Comparison of ENCODE assay signal across 19 cellular contexts in genomic region chr2:105473011-105473410, GRCh38.
DNase-seq lines count a peak whose midpoint lies in the region; ATAC-seq, FAIRE-seq and TF ChIP-seq lines count a peak whose summit lies in the region.
"Had no signal": no experiment of that assay in that cellular context is flagged by ENCODE, and none has a peak within 500 bp of the region (broad histone marks: within the 10 kb centered on the region; RNA-seq: fewer than 3 reads in every experiment).

No MANE protein-coding gene starts in this region.

- peaks cover 14% of the 10 kb centered on the region for H3K27me3 Mint-ChIP-seq in astrocyte (ENCODE audit: low read depth, unreplicated experiment)

- H3F3A ChIP-seq in Loucy (ENCODE audit: low read depth), result peaks cover 6% of the 10 kb centered on the region; the same call in 1 of the 2 replicates

- no peaks in the 10 kb centered on the region for H3K9me3 Mint-ChIP-seq in astrocyte (ENCODE audit: unreplicated experiment)
- H3K9me3 Mint-ChIP-seq: GM23338 had no signal

- in situ Hi-C loops in GM13976 (cut with MboI; ENCODE audit: low sequenced_read_pairs, unreplicated experiment), result no loop called here

- H3K36me3 ChIP-seq in Loucy (ENCODE audit: insufficient read depth, low read length) (no peaks in the 10 kb centered on the region), astrocyte (ENCODE audit: insufficient read depth, low read length) (no peaks in the 10 kb centered on the region)
- H3K36me3 ChIP-seq: BLaER1 had no signal

- H3K27ac Mint-ChIP-seq in astrocyte (ENCODE audit: unreplicated experiment), result no peak overlapping the region
- H3K27ac Mint-ChIP-seq: CD14-positive monocyte; CD4-positive, alpha-beta memory T cell; GM23338 had no signal

- H2AFZ ChIP-seq in Loucy (ENCODE audit: low read length) (no peak overlapping the region), astrocyte (ENCODE audit: low read depth, low read length) (no peak overlapping the region)
- H2AFZ ChIP-seq: GM23338 had no signal

- no peaks in the 10 kb centered on the region for H3K9me2 ChIP-seq in Loucy (replicated peaks; ENCODE audit: low read depth, low read length)

- TF ChIP-seq CTCF in Loucy (conservative IDR thresholded peaks at IDR 0.05; ENCODE audit: low read length) (no peak), astrocyte (IDR thresholded peaks at IDR 0.05; ENCODE audit: insufficient read depth, low read depth, low read length) (no peak), GM13976 (IDR thresholded peaks at IDR 0.05; ENCODE audit: borderline replicate concordance, control extremely low read depth, extremely low read depth, insufficient read depth, missing control alignments) (no peak)

- H4K20me1 ChIP-seq in Loucy (ENCODE audit: insufficient read depth, low read length, poor library complexity, severe bottlenecking) (no peaks in the 10 kb centered on the region), astrocyte (ENCODE audit: insufficient read depth, low read length) (no peaks in the 10 kb centered on the region)
- H4K20me1 ChIP-seq: BLaER1 had no signal

- H3K4me1 Mint-ChIP-seq in astrocyte (ENCODE audit: low read depth, unreplicated experiment), result peaks cover 9% of the 10 kb centered on the region

- peaks cover 2% of the 10 kb centered on the region for H3K36me3 Mint-ChIP-seq in astrocyte (ENCODE audit: low read depth, unreplicated experiment)
- H3K36me3 Mint-ChIP-seq: CD14-positive monocyte; CD4-positive, alpha-beta memory T cell had no signal

- H3K4me3 ChIP-seq in Loucy (ENCODE audit: low read length, poor library complexity, severe bottlenecking) (no peak overlapping the region), astrocyte (ENCODE audit: insufficient read depth, low read depth, low read length) (no peak overlapping the region)
- H3K4me3 ChIP-seq: A549, BLaER1, GM12878, GM23338 had no signal

- H3K27ac ChIP-seq in astrocyte (ENCODE audit: low read depth, low read length), result no peak overlapping the region
- H3K27ac ChIP-seq in caudate nucleus (ENCODE audit: low read depth, low read length), result no peak overlapping the region
- H3K27ac ChIP-seq: A549, BLaER1, HL-60 had no signal

- ATAC-seq in sciatic nerve (peak; percentile 25), HG02798 (IDR thresholded peaks at IDR 0.05; ENCODE audit: poor library complexity, unreplicated experiment) (no peak)
- ATAC-seq: A549, GM12878, GM23338 had no signal

- H3K9me3 ChIP-seq in Loucy (ENCODE audit: insufficient read depth, low read depth, low read length) (no peaks in the 10 kb centered on the region), astrocyte (ENCODE audit: insufficient read depth, low read depth, low read length) (no peaks in the 10 kb centered on the region)
- H3K9me3 ChIP-seq: A549, BLaER1 had no signal

- H3K79me2 ChIP-seq in Loucy (ENCODE audit: insufficient read depth, low read length) (no peaks in the 10 kb centered on the region), astrocyte (ENCODE audit: insufficient read depth, low read length) (no peaks in the 10 kb centered on the region)

- H3K27me3 ChIP-seq in Loucy (ENCODE audit: insufficient read depth, low read length, poor library complexity, severe bottlenecking), result no peaks in the 10 kb centered on the region
- peaks cover 9% of the 10 kb centered on the region for H3K27me3 ChIP-seq in astrocyte (ENCODE audit: insufficient read depth, low read length)
- H3K27me3 ChIP-seq: BLaER1 had no signal

- H3K9ac ChIP-seq in Loucy (ENCODE audit: low read depth, low read length, poor library complexity, severe bottlenecking) (peak overlapping the region; percentile 40), astrocyte (ENCODE audit: low read length) (no peak overlapping the region)
- H3K9ac ChIP-seq: BLaER1 had no signal

- H3K4me3 Mint-ChIP-seq in astrocyte (ENCODE audit: unreplicated experiment), result no peak overlapping the region
- H3K4me3 Mint-ChIP-seq: CD14-positive monocyte; CD4-positive, alpha-beta memory T cell; GM23338 had no signal

- H3K4me1 ChIP-seq in Loucy (ENCODE audit: insufficient read depth, low read length, poor library complexity, severe bottlenecking) (peaks cover 80% of the 10 kb centered on the region), astrocyte (ENCODE audit: insufficient read depth, low read length) (peaks cover 3% of the 10 kb centered on the region)
- H3K4me1 ChIP-seq: A549 had no signal

- H3K4me2 ChIP-seq in Loucy (ENCODE audit: low read depth, low read length, poor library complexity, severe bottlenecking) (peak overlapping the region; percentile 49), astrocyte (ENCODE audit: low read length) (no peak overlapping the region)
- H3K4me2 ChIP-seq: A549, BLaER1, GM23338 had no signal

- peak; percentile 44 for DNase-seq in astrocyte (ENCODE audit: low read depth)
- no peak for DNase-seq in sciatic nerve (ENCODE audit: low spot score)
- DNase-seq in GM13976 (ENCODE audit: low spot score), result no peak
- DNase-seq in caudate nucleus (lab: John Stamatoyannopoulos, UW), result no peak
- DNase-seq: AML-193; CD4-positive, alpha-beta memory T cell; DMS79 treated with DMSO at 0.1 percent for 48 hours; EL; HCEC 1CT had no signal

- FAIRE-seq in astrocyte (lab: Jason Lieb, UNC), result no peak
- FAIRE-seq: A549, GM12878, GM18507, H54 had no signal

- intact Hi-C loops in sciatic nerve (cut with DNase I), result no loop called here
